8 cellular contexts compared by ENCODE assay signal in the genomic region with DNA sequence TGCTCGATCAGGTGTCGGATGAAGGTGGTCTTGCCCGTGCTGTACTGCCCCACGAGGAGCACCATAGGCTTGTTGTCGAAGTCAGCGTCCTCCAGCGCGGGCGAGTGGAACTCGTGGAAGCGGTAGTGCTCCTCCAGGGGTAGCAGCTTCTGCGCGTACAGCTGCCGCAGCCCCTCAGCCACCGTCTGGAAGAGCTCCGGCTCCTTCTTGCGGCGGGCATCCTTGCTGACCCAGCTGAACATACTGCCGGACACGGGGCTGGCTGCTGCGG. TPM values are rescaled to one million over a fixed set of nuclear protein-coding genes. Genes with fewer than 3 reads are reported as not detected.
DNase-seq lines count a peak whose midpoint lies in the region; ATAC-seq and TF ChIP-seq lines count a peak whose summit lies in the region.

No MANE protein-coding gene starts in this region.

- H2BK5ac ChIP-seq in IMR-90 (ENCODE audit: low read depth, low read length, poor library complexity, severe bottlenecking): peak overlapping the region; percentile 90

- intact Hi-C loops in IMR-90 (cut with micrococcal nuclease) (loop anchor here (1.0 to 2.0 kb wide), 2 partner anchors 8 to 13 kb away; no protein-coding TSS in a partner anchor), MCF 10A (cut with micrococcal nuclease) (loop anchor here (1.0 kb wide), 3 partner anchors 9 to 31 kb away; no protein-coding TSS in a partner anchor), lower leg skin (cut with DNase I; ENCODE audit: low total_unique reads) (no loop called here)

- H3K36me3 Mint-ChIP-seq in MCF 10A (ENCODE audit: insufficient read depth, unreplicated experiment) (peaks cover 14% of the 10 kb centered on the region), type B pancreatic cell (peaks cover 8% of the 10 kb centered on the region)

- peak overlapping the region; percentile 16; the same call in 1 of the 3 replicates for H2BK15ac ChIP-seq in IMR-90 (ENCODE audit: low read depth, low read length)

- POLR2A ChIA-PET in IMR-90 (lab: Charles Lee; ENCODE audit: unreplicated experiment): interaction anchor here (1.5 kb wide), 1 partner anchor 29 kb away, joined by 6 read pairs; no protein-coding TSS in a partner anchor
- POLR2A ChIA-PET in MCF 10A (lab: Yijun Ruan, JAX): interaction anchor here (0.6 to 7.3 kb wide), 14 partner anchors 13 to 694 kb away, joined by 3 to 103 read pairs (median 7); a partner anchor contains a TSS

- ATAC-seq in GM18517 (IDR thresholded peaks at IDR 0.05; ENCODE audit: unreplicated experiment) (peak; percentile 17), IMR-90 (ENCODE audit: low read depth) (peak; percentile 12), GM21360 (IDR thresholded peaks at IDR 0.05; ENCODE audit: unreplicated experiment) (no peak)

- no peak overlapping the region for H2BK20ac ChIP-seq in IMR-90 (ENCODE audit: low read depth, low read length)

- peaks cover 15% of the 10 kb centered on the region for H3K4me1 ChIP-seq in IMR-90 (ENCODE audit: control insufficient read depth, insufficient read depth, low read length)

- peaks cover 18% of the 10 kb centered on the region for H3K36me3 ChIP-seq in IMR-90 (ENCODE audit: control insufficient read depth, insufficient read depth, low read length)

- WGBS in IMR-90 (ENCODE audit: extremely low coverage in 2 of 2, insufficient read length in 1 of 2), 2 experiments: 0% methylated on average over 17 of the region's 21 CpGs; no CpG with 5 or more reads in 1 of the 2 experiments
- WGBS in lower leg skin, 2 donors: 0% methylated on average over 11 to 13 of the region's 21 CpGs

- peak overlapping the region; percentile 93 for H2AFZ ChIP-seq in IMR-90 (replicated peaks; ENCODE audit: low read length, poor library complexity)

- in situ Hi-C loops in IMR-90 (cut with MboI; ENCODE audit: low sequenced_read_pairs): no loop called here

- H3K9me1 ChIP-seq in IMR-90 (ENCODE audit: insufficient read depth, low read length): peaks cover 19% of the 10 kb centered on the region; the same call in 1 of the 2 replicates

- peak overlapping the region; percentile 63 for H3K18ac ChIP-seq in IMR-90 (ENCODE audit: low read depth, low read length)

- H3K4ac ChIP-seq in IMR-90 (ENCODE audit: low read depth, low read length): peak overlapping the region; percentile 96

- H3K4me3 ChIP-seq in IMR-90 (ENCODE audit: insufficient read depth, low read depth, low read length) (peak overlapping the region; percentile 95), lower leg skin (ENCODE audit: low read depth, poor library complexity, severe bottlenecking) (peak overlapping the region; percentile 65)

- peak overlapping the region; percentile 87 for H4K91ac ChIP-seq in IMR-90 (ENCODE audit: insufficient read depth, low read depth, low read length)

- H3K4me3 Mint-ChIP-seq in MCF 10A (ENCODE audit: unreplicated experiment) (peak overlapping the region; percentile 95), type B pancreatic cell (peak overlapping the region; percentile 99)

- H2BK120ac ChIP-seq in IMR-90 (ENCODE audit: low read depth, low read length): peak overlapping the region; percentile 61

- H3K9ac ChIP-seq in IMR-90 (ENCODE audit: low read depth, low read length): peak overlapping the region; percentile 94

- TF ChIP-seq CTCF in IMR-90 (conservative IDR thresholded peaks at IDR 0.05; ENCODE audit: low read depth, low read length) (no peak), MCF 10A (IDR thresholded peaks at IDR 0.05; ENCODE audit: unreplicated experiment) (no peak), lower leg skin (IDR thresholded peaks at IDR 0.05) (no peak), type B pancreatic cell (conservative IDR thresholded peaks at IDR 0.05) (no peak)

- H3K27ac ChIP-seq in IMR-90 (ENCODE audit: insufficient read depth, low read length): peak overlapping the region; percentile 84

- peak overlapping the region; percentile 28 to 74; a peak in 3 of 4 replicates for H4K8ac ChIP-seq in IMR-90 (ENCODE audit: low read depth in 2 of 2, low read length in 2 of 2)

- H3K27me3 Mint-ChIP-seq in MCF 10A (ENCODE audit: insufficient read depth, unreplicated experiment) (no peaks in the 10 kb centered on the region), type B pancreatic cell (no peaks in the 10 kb centered on the region)

- TF ChIP-seq POLR2A in IMR-90 (IDR thresholded peaks at IDR 0.05; ENCODE audit: low read depth, low read length) (no peak), lower leg skin (IDR thresholded peaks at IDR 0.05) (no peak)

- H3K14ac ChIP-seq in IMR-90 (replicated peaks; ENCODE audit: low read depth, low read length): peak overlapping the region; percentile 95

- peak overlapping the region; percentile 67 for H3K56ac ChIP-seq in IMR-90 (ENCODE audit: extremely low read depth, insufficient read depth, low read length)

- BruUV-seq in IMR-90 (replicated peaks; lab: Mats Ljungman, UMichigan) (TSS peak; percentile 76), MCF 10A (replicated peaks; lab: Mats Ljungman, UMichigan) (TSS peak; percentile 53)

- H3K4me1 Mint-ChIP-seq in MCF 10A (ENCODE audit: insufficient read depth, unreplicated experiment): peaks cover 22% of the 10 kb centered on the region
- peaks cover 35% of the 10 kb centered on the region for H3K4me1 Mint-ChIP-seq in type B pancreatic cell (ENCODE audit: unreplicated experiment)

- H3K79me1 ChIP-seq in IMR-90 (ENCODE audit: low read depth in 1 of 2, low read length in 2 of 2): peaks cover 6 to 44% of the 10 kb centered on the region in 2 experiments; a peak in 3 of 4 replicates

- CTCF ChIA-PET in IMR-90 (lab: Yijun Ruan, JAX): interaction anchor here (0.7 to 2.7 kb wide), 4 partner anchors 9 to 31 kb away, joined by 3 to 12 read pairs (median 8); no protein-coding TSS in a partner anchor
- CTCF ChIA-PET in MCF 10A (lab: Yijun Ruan, JAX): interaction anchor here (0.6 to 19.1 kb wide), 9 partner anchors 10 to 610 kb away, joined by 3 to 286 read pairs (median 4); a partner anchor contains a TSS

- peak overlapping the region; percentile 96 for H2AK5ac ChIP-seq in IMR-90 (ENCODE audit: low read depth, low read length)

- dilution Hi-C loops in IMR-90 (cut with HindIII; ENCODE audit: low sequenced_read_pairs, unreplicated experiment): no loop called here

- H2AK9ac ChIP-seq in IMR-90 (replicated peaks; ENCODE audit: low read depth, low read length, poor library complexity): peak overlapping the region; percentile 99

- H3K4me2 ChIP-seq in IMR-90 (ENCODE audit: low read depth, low read length): peak overlapping the region; percentile 90

- no peak for TF ChIP-seq RAD21 in IMR-90 (IDR thresholded peaks at IDR 0.05; ENCODE audit: low read length)

- H3K27me3 ChIP-seq in IMR-90 (ENCODE audit: control insufficient read depth, insufficient read depth, low read length): no peaks in the 10 kb centered on the region

- H3K27ac Mint-ChIP-seq in MCF 10A (ENCODE audit: low read depth, unreplicated experiment) (peak overlapping the region; percentile 95), type B pancreatic cell (peak overlapping the region; percentile 99)

- H3K9me3 Mint-ChIP-seq in MCF 10A (ENCODE audit: unreplicated experiment): no peaks in the 10 kb centered on the region
- no peaks in the 10 kb centered on the region for H3K9me3 Mint-ChIP-seq in type B pancreatic cell

- H4K5ac ChIP-seq in IMR-90 (ENCODE audit: low read depth, low read length): peak overlapping the region; percentile 60; the same call in 1 of the 2 replicates

- H3K9me3 ChIP-seq in IMR-90 (ENCODE audit: control insufficient read depth, insufficient read depth, low read length): no peaks in the 10 kb centered on the region

- DNase-seq in IMR-90 (no peak), MCF 10A (ENCODE audit: unreplicated experiment) (no peak), lower leg skin (ENCODE audit: low spot score in 2 of 2) (no peak), type B pancreatic cell (ENCODE audit: extremely low spot score, unreplicated experiment) (no peak), foreskin melanocyte (no peak), NCI-H226 (no peak)

- peaks cover 41% of the 10 kb centered on the region for H4K20me1 ChIP-seq in IMR-90 (ENCODE audit: insufficient read depth, low read length)

- peak overlapping the region; percentile 93 for H3K23ac ChIP-seq in IMR-90 (ENCODE audit: low read depth, low read length)

RNA-seq across cellular contexts. Expression of a gene that starts 0.3 kb away (rescaled TPM):
- total RNA-seq in IMR-90 (2012; rRNA removed) (107 and 125 TPM in 2 replicates), MCF 10A (2022) (67.9 and 80.6 TPM in 2 replicates), lower leg skin (10 to 100 TPM; 81.0 to 98.9 (median 90.5) TPM), type B pancreatic cell (ENCODE audit: low replicate concordance) (86.6 and 121 TPM in 2 replicates)
- polyA plus RNA-seq in IMR-90 (2012; rRNA removed): 209 and 216 TPM in 2 replicates
- polyA plus RNA-seq in IMR-90 (2012; cell fraction: cytosol; rRNA removed): 259 and 358 TPM in 2 replicates
- polyA plus RNA-seq in IMR-90 (2012; cell fraction: nucleus; rRNA removed; ENCODE audit: low replicate concordance): 267 and 410 TPM in 2 replicates

RNA-seq across cellular contexts. Expression of a gene that starts 33.7 kb away (rescaled TPM):
- total RNA-seq in IMR-90 (2012; rRNA removed) (under 0.01 TPM in 2 replicates), MCF 10A (2022) (3.0 and 3.7 TPM in 2 replicates), lower leg skin (10 to 100 TPM; 40.3 to 81.3 (median 50.1) TPM), type B pancreatic cell (ENCODE audit: low replicate concordance) (20.1 and 47.7 TPM in 2 replicates)
- 0.10 and 0.12 TPM in 2 replicates for polyA plus RNA-seq in IMR-90 (2012; rRNA removed)
- polyA plus RNA-seq in IMR-90 (2012; cell fraction: cytosol; rRNA removed): 0.04 and 0.12 TPM in 2 replicates
- polyA plus RNA-seq in IMR-90 (2012; cell fraction: nucleus; rRNA removed; ENCODE audit: low replicate concordance): 0.50 and 0.59 TPM in 2 replicates

RNA-seq across cellular contexts. Expression of a gene that starts 38.9 kb away (rescaled TPM):
- total RNA-seq in IMR-90 (2012; rRNA removed): 3.2 and 3.6 TPM in 2 replicates
- 10.5 and 12.7 TPM in 2 replicates for polyA plus RNA-seq in IMR-90 (2012; rRNA removed)
- polyA plus RNA-seq in IMR-90 (2012; cell fraction: cytosol; rRNA removed): 6.8 and 14.5 TPM in 2 replicates
- polyA plus RNA-seq in IMR-90 (2012; cell fraction: nucleus; rRNA removed; ENCODE audit: low replicate concordance): 27.8 and 85.6 TPM in 2 replicates
- 28.7 and 29.9 TPM in 2 replicates for total RNA-seq in MCF 10A (2022)
- total RNA-seq in lower leg skin: 100 to 1,000 TPM in 1 of 4 donors, 10 to 100 TPM in 3; 73.8 to 118 (median 91.2) TPM
- total RNA-seq in type B pancreatic cell (ENCODE audit: low replicate concordance): 26.8 and 30.8 TPM in 2 replicates

RNA-seq across cellular contexts. Expression of a gene that starts 46.3 kb away (rescaled TPM):
- total RNA-seq in IMR-90 (2012; rRNA removed) (6.4 and 6.5 TPM in 2 replicates), MCF 10A (2022) (38.0 and 48.0 TPM in 2 replicates), lower leg skin (10 to 100 TPM; 21.8 to 43.6 (median 34.0) TPM), type B pancreatic cell (ENCODE audit: low replicate concordance) (14.8 and 19.4 TPM in 2 replicates)
- polyA plus RNA-seq in IMR-90 (2012; rRNA removed): 23.5 and 23.6 TPM in 2 replicates
- 16.0 and 21.4 TPM in 2 replicates for polyA plus RNA-seq in IMR-90 (2012; cell fraction: cytosol; rRNA removed)
- polyA plus RNA-seq in IMR-90 (2012; cell fraction: nucleus; rRNA removed; ENCODE audit: low replicate concordance): 43.3 and 68.3 TPM in 2 replicates

RNA-seq across cellular contexts. Expression of a gene that starts 57.5 kb away (rescaled TPM):
- not detected in 2 replicates for total RNA-seq in IMR-90 (2012; rRNA removed)
- not detected in 2 replicates for polyA plus RNA-seq in IMR-90 (2012; rRNA removed)
- polyA plus RNA-seq in IMR-90 (2012; cell fraction: cytosol; rRNA removed): 0.07 TPM in 1 of 2 replicates, not detected in the other
- not detected in 2 replicates for polyA plus RNA-seq in IMR-90 (2012; cell fraction: nucleus; rRNA removed; ENCODE audit: low replicate concordance)
- total RNA-seq in MCF 10A (2022): not detected in 2 replicates
- total RNA-seq in lower leg skin: not detected
- total RNA-seq in type B pancreatic cell (ENCODE audit: low replicate concordance): 0.85 TPM in 1 of 2 replicates, not detected in the other
